1 cellular context compared by ENCODE assay signal in the genomic region with DNA sequence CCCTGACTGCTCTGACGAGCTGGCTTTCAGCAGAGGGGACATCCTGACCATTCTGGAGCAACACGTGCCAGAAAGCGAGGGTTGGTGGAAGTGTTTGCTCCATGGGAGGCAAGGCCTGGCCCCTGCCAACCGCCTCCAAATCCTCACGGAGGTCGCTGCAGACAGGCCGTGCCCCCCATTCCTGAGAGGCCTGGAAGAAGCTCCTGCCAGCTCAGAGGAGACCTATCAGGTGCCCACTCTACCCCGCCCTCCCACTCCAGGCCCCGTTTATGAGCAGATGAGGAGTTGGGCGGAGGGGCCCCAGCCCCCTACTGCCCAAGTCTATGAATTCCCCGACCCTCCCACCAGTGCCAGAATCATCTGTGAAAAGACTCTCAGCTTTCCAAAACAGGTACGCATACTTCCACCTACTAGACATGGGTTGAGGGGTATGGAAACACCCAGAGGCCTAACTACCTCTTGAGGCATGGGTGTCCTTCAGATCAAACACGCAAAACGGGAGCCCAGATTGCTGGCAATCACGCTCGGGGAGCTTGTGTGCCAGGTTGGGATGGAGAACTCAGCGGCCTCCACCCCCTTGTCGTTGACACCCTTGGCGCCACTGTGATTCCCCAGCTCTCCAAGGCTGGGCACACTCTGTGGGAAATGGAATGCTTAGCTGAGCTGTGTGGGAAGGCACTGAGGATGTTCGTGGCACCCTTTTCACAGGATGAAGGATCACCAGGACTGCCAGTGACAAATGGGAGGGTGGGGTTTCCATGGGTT.
TF ChIP-seq lines count a peak whose summit lies in the region.

No MANE protein-coding gene starts in this region.

TF ChIP-seq in K562, 482 proteins besides CTCF, POLR2A, EP300 and RAD21:
- TF ChIP-seq POLR2G (IDR thresholded peaks at IDR 0.05; ENCODE audit: low read depth, low read length) (peak; percentile 44; the same call in 1 of the 2 replicates), SREBF1 (IDR thresholded peaks at IDR 0.05; ENCODE audit: borderline replicate concordance, low read depth, low read length) (no peak), SRSF3 (IDR thresholded peaks at IDR 0.05; ENCODE audit: insufficient read depth, low read length) (no peak), FUS (optimal IDR thresholded peaks at IDR 0.05; ENCODE audit: low read depth, low read length) (no peak), PCBP1 (IDR thresholded peaks at IDR 0.05; ENCODE audit: low read depth, low read length, poor library complexity, severe bottlenecking) (no peak), RBFOX2 (IDR thresholded peaks at IDR 0.05; ENCODE audit: low read depth, low read length) (0 out of 2 replicates have a peak, but pooled peaks have one; percentile 13), NCOR1 (IDR thresholded peaks at IDR 0.05) (no peak), NUFIP1 (IDR thresholded peaks at IDR 0.05; ENCODE audit: partially characterized antibody) (no peak)
- TF ChIP-seq, protein P1, sequence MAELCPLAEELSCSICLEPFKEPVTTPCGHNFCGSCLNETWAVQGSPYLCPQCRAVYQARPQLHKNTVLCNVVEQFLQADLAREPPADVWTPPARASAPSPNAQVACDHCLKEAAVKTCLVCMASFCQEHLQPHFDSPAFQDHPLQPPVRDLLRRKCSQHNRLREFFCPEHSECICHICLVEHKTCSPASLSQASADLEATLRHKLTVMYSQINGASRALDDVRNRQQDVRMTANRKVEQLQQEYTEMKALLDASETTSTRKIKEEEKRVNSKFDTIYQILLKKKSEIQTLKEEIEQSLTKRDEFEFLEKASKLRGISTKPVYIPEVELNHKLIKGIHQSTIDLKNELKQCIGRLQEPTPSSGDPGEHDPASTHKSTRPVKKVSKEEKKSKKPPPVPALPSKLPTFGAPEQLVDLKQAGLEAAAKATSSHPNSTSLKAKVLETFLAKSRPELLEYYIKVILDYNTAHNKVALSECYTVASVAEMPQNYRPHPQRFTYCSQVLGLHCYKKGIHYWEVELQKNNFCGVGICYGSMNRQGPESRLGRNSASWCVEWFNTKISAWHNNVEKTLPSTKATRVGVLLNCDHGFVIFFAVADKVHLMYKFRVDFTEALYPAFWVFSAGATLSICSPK (IDR thresholded peaks at IDR 0.05; ENCODE audit: borderline replicate concordance): no peak
- TF ChIP-seq, protein P2, sequence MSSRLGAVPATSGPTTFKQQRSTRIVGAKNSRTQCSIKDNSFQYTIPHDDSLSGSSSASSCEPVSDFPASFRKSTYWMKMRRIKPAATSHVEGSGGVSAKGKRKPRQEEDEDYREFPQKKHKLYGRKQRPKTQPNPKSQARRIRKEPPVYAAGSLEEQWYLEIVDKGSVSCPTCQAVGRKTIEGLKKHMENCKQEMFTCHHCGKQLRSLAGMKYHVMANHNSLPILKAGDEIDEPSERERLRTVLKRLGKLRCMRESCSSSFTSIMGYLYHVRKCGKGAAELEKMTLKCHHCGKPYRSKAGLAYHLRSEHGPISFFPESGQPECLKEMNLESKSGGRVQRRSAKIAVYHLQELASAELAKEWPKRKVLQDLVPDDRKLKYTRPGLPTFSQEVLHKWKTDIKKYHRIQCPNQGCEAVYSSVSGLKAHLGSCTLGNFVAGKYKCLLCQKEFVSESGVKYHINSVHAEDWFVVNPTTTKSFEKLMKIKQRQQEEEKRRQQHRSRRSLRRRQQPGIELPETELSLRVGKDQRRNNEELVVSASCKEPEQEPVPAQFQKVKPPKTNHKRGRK (tag; IDR thresholded peaks at IDR 0.05): no peak
- TF ChIP-seq, protein P3, sequence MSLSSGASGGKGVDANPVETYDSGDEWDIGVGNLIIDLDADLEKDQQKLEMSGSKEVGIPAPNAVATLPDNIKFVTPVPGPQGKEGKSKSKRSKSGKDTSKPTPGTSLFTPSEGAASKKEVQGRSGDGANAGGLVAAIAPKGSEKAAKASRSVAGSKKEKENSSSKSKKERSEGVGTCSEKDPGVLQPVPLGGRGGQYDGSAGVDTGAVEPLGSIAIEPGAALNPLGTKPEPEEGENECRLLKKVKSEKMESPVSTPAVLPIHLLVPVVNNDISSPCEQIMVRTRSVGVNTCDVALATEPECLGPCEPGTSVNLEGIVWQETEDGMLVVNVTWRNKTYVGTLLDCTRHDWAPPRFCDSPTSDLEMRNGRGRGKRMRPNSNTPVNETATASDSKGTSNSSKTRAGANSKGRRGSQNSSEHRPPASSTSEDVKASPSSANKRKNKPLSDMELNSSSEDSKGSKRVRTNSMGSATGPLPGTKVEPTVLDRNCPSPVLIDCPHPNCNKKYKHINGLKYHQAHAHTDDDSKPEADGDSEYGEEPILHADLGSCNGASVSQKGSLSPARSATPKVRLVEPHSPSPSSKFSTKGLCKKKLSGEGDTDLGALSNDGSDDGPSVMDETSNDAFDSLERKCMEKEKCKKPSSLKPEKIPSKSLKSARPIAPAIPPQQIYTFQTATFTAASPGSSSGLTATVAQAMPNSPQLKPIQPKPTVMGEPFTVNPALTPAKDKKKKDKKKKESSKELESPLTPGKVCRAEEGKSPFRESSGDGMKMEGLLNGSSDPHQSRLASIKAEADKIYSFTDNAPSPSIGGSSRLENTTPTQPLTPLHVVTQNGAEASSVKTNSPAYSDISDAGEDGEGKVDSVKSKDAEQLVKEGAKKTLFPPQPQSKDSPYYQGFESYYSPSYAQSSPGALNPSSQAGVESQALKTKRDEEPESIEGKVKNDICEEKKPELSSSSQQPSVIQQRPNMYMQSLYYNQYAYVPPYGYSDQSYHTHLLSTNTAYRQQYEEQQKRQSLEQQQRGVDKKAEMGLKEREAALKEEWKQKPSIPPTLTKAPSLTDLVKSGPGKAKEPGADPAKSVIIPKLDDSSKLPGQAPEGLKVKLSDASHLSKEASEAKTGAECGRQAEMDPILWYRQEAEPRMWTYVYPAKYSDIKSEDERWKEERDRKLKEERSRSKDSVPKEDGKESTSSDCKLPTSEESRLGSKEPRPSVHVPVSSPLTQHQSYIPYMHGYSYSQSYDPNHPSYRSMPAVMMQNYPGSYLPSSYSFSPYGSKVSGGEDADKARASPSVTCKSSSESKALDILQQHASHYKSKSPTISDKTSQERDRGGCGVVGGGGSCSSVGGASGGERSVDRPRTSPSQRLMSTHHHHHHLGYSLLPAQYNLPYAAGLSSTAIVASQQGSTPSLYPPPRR (CRISPR knock-in tag; IDR thresholded peaks at IDR 0.05; ENCODE audit: borderline replicate concordance): no peak
